Comparison of ENCODE assay signal across 15 cellular contexts in genomic region chr16:12470311-12471229, GRCh38.
DNase-seq lines count a peak whose midpoint lies in the region; ATAC-seq and TF ChIP-seq lines count a peak whose summit lies in the region.
"Had no signal": no experiment of that assay in that cellular context is flagged by ENCODE, and none has a peak within 500 bp of the region (broad histone marks: within the 10 kb centered on the region; RNA-seq: fewer than 3 reads in every experiment).

No MANE protein-coding gene starts in this region.

- DNase-seq in NCI-H1417 treated with DMSO at 0.1 percent for 48 hours (lab: John Stamatoyannopoulos, UW) (peak; percentile 29), astrocyte of the spinal cord (ENCODE audit: low read depth, low spot score) (peak; percentile 78), hypothalamus (lab: John Stamatoyannopoulos, UW) (peak in 26 of 51 donors; percentile 5 to 68 (median 29)), thoracic aorta (ENCODE audit: low spot score) (peak; percentile 18), SHP77 treated with DMSO at 0.1 percent for 48 hours (lab: John Stamatoyannopoulos, UW) (no peak), sciatic nerve (ENCODE audit: low spot score) (no peak), MM.1S (no peak), NCI-H524 (lab: John Stamatoyannopoulos, UW) (no peak)
- DNase-seq: activated naive CD4-positive, alpha-beta T cell; naive B cell; NCI-H187; stimulated activated CD4-positive, alpha-beta T cell treated with anti-CD3 and anti-CD28 coated beads, Interleukin-4, amount 100 ng/mL, for 24 hours; stimulated activated naive CD4-positive, alpha-beta T cell; WERI-Rb-1 had no signal

- no peak for ATAC-seq in thoracic aorta (ENCODE audit: insufficient number of reproducible peaks, low FRiP score, low read depth)
- ATAC-seq in sciatic nerve, result no peak
- ATAC-seq: SK-N-SH treated with all-trans-retinoic acid at 6 μM for 48 hours had no signal

- H3K27ac ChIP-seq in thoracic aorta (no peak overlapping the region), MM.1S (ENCODE audit: low read length) (no peak overlapping the region)
- H3K27ac ChIP-seq: WERI-Rb-1 had no signal

- H3K9ac ChIP-seq in MM.1S (ENCODE audit: low read length), result no peak overlapping the region

- in situ Hi-C loops in astrocyte of the spinal cord (cut with HindIII; ENCODE audit: low sequenced_read_pairs), result no loop called here

- H3K36me3 ChIP-seq in thoracic aorta (no peaks in the 10 kb centered on the region), MM.1S (replicated peaks; ENCODE audit: insufficient read depth, low read length) (no peaks in the 10 kb centered on the region)
- H3K36me3 ChIP-seq: WERI-Rb-1 had no signal

- no peak overlapping the region for H2AFZ ChIP-seq in MM.1S (ENCODE audit: low read length)

- H3K4me3 ChIP-seq in astrocyte of the spinal cord (ENCODE audit: low read depth, low read length) (no peak overlapping the region), thoracic aorta (peak overlapping the region; percentile 41), MM.1S (ENCODE audit: low read length) (no peak overlapping the region)

- H3K4me2 ChIP-seq in MM.1S (ENCODE audit: low read depth, low read length), result no peak overlapping the region

- H4K20me1 ChIP-seq in MM.1S (ENCODE audit: insufficient read depth, low read length), result no peaks in the 10 kb centered on the region

- no peaks in the 10 kb centered on the region for H3K9me2 ChIP-seq in MM.1S (replicated peaks; ENCODE audit: insufficient read depth, low read length)

- TF ChIP-seq CTCF in astrocyte of the spinal cord (IDR thresholded peaks at IDR 0.05; ENCODE audit: low read depth, low read length), result no peak
- no peak for TF ChIP-seq CTCF in thoracic aorta (IDR thresholded peaks at IDR 0.05)
- TF ChIP-seq CTCF in MM.1S (IDR thresholded peaks at IDR 0.05; ENCODE audit: low read length), result no peak

- H3K27me3 ChIP-seq in thoracic aorta (replicated peaks; ENCODE audit: insufficient read depth), result no peaks in the 10 kb centered on the region
- H3K27me3 ChIP-seq in MM.1S (replicated peaks; ENCODE audit: insufficient read depth, low read length), result no peaks in the 10 kb centered on the region

- peaks cover 9% of the 10 kb centered on the region for H3K79me2 ChIP-seq in MM.1S (ENCODE audit: low read length)

- H3F3A ChIP-seq in MM.1S (ENCODE audit: insufficient read depth, low read length), result no peaks in the 10 kb centered on the region

- H3K9me3 ChIP-seq in thoracic aorta (no peaks in the 10 kb centered on the region), MM.1S (replicated peaks; ENCODE audit: insufficient read depth, low read length) (no peaks in the 10 kb centered on the region)

- peaks cover 9 to 34% of the 10 kb centered on the region in 2 donors for H3K4me1 ChIP-seq in thoracic aorta (ENCODE audit: control insufficient read depth in 1 of 2, low read depth in 2 of 2)
- H3K4me1 ChIP-seq in MM.1S (ENCODE audit: low read length), result no peaks in the 10 kb centered on the region

- intact Hi-C loops in sciatic nerve (cut with DNase I), result no loop called here

Comparison
In these comparisons a context has a peak if more than half of its experiments do, and no peak if none do; other contexts are left out.
1. DNase-seq: peak in NCI-H1417 treated with DMSO at 0.1 percent for 48 hours (single experiment), astrocyte of the spinal cord (single experiment), hypothalamus (26 of 51) and thoracic aorta (single experiment); none in SHP77 treated with DMSO at 0.1 percent for 48 hours (single experiment), sciatic nerve (single experiment), MM.1S (single experiment) and NCI-H524 (0 of 2).